Comparison of ENCODE assay signal across 17 cellular contexts in the genomic region with DNA sequence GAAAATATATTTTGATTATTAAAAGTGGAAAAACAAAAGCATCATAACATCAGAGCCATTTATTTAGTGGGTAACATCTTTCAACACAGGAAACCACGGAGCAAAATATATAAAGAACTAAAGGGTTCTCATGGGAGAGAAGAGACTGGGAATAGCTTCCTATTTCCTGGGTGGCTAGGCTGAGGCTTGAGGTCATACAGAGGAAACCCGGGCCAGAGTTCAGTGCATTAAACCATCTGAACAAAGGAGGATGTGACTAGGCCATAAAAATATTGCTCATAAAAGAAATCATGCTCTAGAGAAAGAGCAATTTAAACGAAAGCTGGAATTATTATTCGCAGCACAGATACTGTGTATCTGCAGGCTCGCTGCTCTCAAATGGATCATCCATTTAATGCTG.
DNase-seq lines count a peak whose midpoint lies in the region; ATAC-seq and TF ChIP-seq lines count a peak whose summit lies in the region.
"Had no signal": no experiment of that assay in that cellular context is flagged by ENCODE, and none has a peak within 500 bp of the region (broad histone marks: within the 10 kb centered on the region; RNA-seq: fewer than 3 reads in every experiment).

No MANE protein-coding gene starts in this region.

- POLR2A ChIA-PET in activated CD4-positive, alpha-beta memory T cell treated with anti-CD3 and anti-CD28 coated beads, Interleukin-2, amount 10 ng/mL, durations not matched to agents 7 days and 5 days (lab: Charles Lee): no interaction called here

- no peaks in the 10 kb centered on the region for H3K9me3 Mint-ChIP-seq in neural crest cell
- no peaks in the 10 kb centered on the region for H3K9me3 Mint-ChIP-seq in activated CD4-positive, alpha-beta memory T cell treated with anti-CD3 and anti-CD28 coated beads, Interleukin-2, amount 10 ng/mL, durations not matched to agents 7 days and 5 days
- H3K9me3 Mint-ChIP-seq: CD8-positive, alpha-beta T cell; H9 had no signal

- CTCF ChIA-PET in activated CD4-positive, alpha-beta memory T cell treated with anti-CD3 and anti-CD28 coated beads, Interleukin-2, amount 10 ng/mL, durations not matched to agents 7 days and 5 days (lab: Charles Lee): no interaction called here

- H3K27me3 ChIP-seq in left ventricle myocardium inferior (ENCODE audit: low read depth): peaks cover 6% of the 10 kb centered on the region
- H3K27me3 ChIP-seq in right atrium auricular region: no peaks in the 10 kb centered on the region

- H3K9me3 ChIP-seq in left ventricle myocardium inferior (replicated peaks) (no peaks in the 10 kb centered on the region), right atrium auricular region (no peaks in the 10 kb centered on the region)

- H3K4me1 ChIP-seq in left ventricle myocardium inferior (peaks cover 17% of the 10 kb centered on the region), right atrium auricular region (peaks cover 0 to 9% of the 10 kb centered on the region in 2 donors)

- H3K27ac Mint-ChIP-seq in neural crest cell (ENCODE audit: unreplicated experiment): peak overlapping the region; percentile 85
- H3K27ac Mint-ChIP-seq in activated CD4-positive, alpha-beta memory T cell treated with anti-CD3 and anti-CD28 coated beads, Interleukin-2, amount 10 ng/mL, durations not matched to agents 7 days and 5 days: no peak overlapping the region
- H3K27ac Mint-ChIP-seq: B cell; CD8-positive, alpha-beta T cell; H9 had no signal

- H3K36me3 ChIP-seq in left ventricle myocardium inferior: no peaks in the 10 kb centered on the region
- H3K36me3 ChIP-seq in right atrium auricular region: no peaks in the 10 kb centered on the region

- no peaks in the 10 kb centered on the region for H3K36me3 Mint-ChIP-seq in neural crest cell (ENCODE audit: low read depth)
- H3K36me3 Mint-ChIP-seq in activated CD4-positive, alpha-beta memory T cell treated with anti-CD3 and anti-CD28 coated beads, Interleukin-2, amount 10 ng/mL, durations not matched to agents 7 days and 5 days (ENCODE audit: low read depth): no peaks in the 10 kb centered on the region
- H3K36me3 Mint-ChIP-seq: CD14-positive monocyte; CD8-positive, alpha-beta T cell had no signal

- intact Hi-C loops in left ventricle myocardium inferior (cut with micrococcal nuclease): no loop called here

- DNase-seq in left ventricle myocardium inferior (no peak), right atrium auricular region (ENCODE audit: low spot score) (no peak), GF-D8 (lab: John Stamatoyannopoulos, UW) (peak; percentile 9), neural crest cell (ENCODE audit: low read depth, low spot score) (no peak)
- DNase-seq in activated CD4-positive, alpha-beta memory T cell treated with anti-CD3 and anti-CD28 coated beads, Interleukin-2, amount 10 ng/mL, durations not matched to agents 7 days and 5 days: no peak
- DNase-seq: ACHN, COR-L47, DND-41, GDM1, GOT3, H9 had no signal

- ATAC-seq in HG02981 (IDR thresholded peaks at IDR 0.05; ENCODE audit: unreplicated experiment): no peak
- no peak for ATAC-seq in HG03565 (IDR thresholded peaks at IDR 0.05; ENCODE audit: unreplicated experiment)
- ATAC-seq: CD8-positive, alpha-beta T cell had no signal

- no peaks in the 10 kb centered on the region for H3K27me3 Mint-ChIP-seq in neural crest cell (ENCODE audit: low read depth)
- H3K27me3 Mint-ChIP-seq in activated CD4-positive, alpha-beta memory T cell treated with anti-CD3 and anti-CD28 coated beads, Interleukin-2, amount 10 ng/mL, durations not matched to agents 7 days and 5 days: peaks cover 2% of the 10 kb centered on the region
- H3K27me3 Mint-ChIP-seq: B cell had no signal

- H3K27ac ChIP-seq in left ventricle myocardium inferior (replicated peaks): peak overlapping the region; percentile 51
- no peak overlapping the region for H3K27ac ChIP-seq in right atrium auricular region
- H3K27ac ChIP-seq in VCaP: peak overlapping the region; percentile 5

- H3K4me3 Mint-ChIP-seq in neural crest cell: no peak overlapping the region
- no peak overlapping the region for H3K4me3 Mint-ChIP-seq in activated CD4-positive, alpha-beta memory T cell treated with anti-CD3 and anti-CD28 coated beads, Interleukin-2, amount 10 ng/mL, durations not matched to agents 7 days and 5 days
- H3K4me3 Mint-ChIP-seq: B cell; CD14-positive monocyte; CD8-positive, alpha-beta T cell; H9 had no signal

- peaks cover 16% of the 10 kb centered on the region for H3K4me1 Mint-ChIP-seq in neural crest cell
- H3K4me1 Mint-ChIP-seq in activated CD4-positive, alpha-beta memory T cell treated with anti-CD3 and anti-CD28 coated beads, Interleukin-2, amount 10 ng/mL, durations not matched to agents 7 days and 5 days: no peaks in the 10 kb centered on the region
- H3K4me1 Mint-ChIP-seq: B cell, H9 had no signal

- TF ChIP-seq CTCF in left ventricle myocardium inferior (IDR thresholded peaks at IDR 0.05; ENCODE audit: borderline replicate concordance): no peak
- TF ChIP-seq CTCF in right atrium auricular region (IDR thresholded peaks at IDR 0.05): no peak
- no peak for TF ChIP-seq CTCF in VCaP (conservative IDR thresholded peaks at IDR 0.05)
- no peak for TF ChIP-seq CTCF in neural crest cell (conservative IDR thresholded peaks at IDR 0.05)

- no peak overlapping the region for H3K4me3 ChIP-seq in left ventricle myocardium inferior
- H3K4me3 ChIP-seq in right atrium auricular region: no peak overlapping the region

Comparison
In these comparisons a context has a peak if more than half of its experiments do, and no peak if none do; other contexts are left out.
1. H3K27ac ChIP-seq: peak in left ventricle myocardium inferior (single experiment) and VCaP (single experiment); none in right atrium auricular region (0 of 2).